Comparison of ENCODE assay signal across 18 cellular contexts in the genomic region with DNA sequence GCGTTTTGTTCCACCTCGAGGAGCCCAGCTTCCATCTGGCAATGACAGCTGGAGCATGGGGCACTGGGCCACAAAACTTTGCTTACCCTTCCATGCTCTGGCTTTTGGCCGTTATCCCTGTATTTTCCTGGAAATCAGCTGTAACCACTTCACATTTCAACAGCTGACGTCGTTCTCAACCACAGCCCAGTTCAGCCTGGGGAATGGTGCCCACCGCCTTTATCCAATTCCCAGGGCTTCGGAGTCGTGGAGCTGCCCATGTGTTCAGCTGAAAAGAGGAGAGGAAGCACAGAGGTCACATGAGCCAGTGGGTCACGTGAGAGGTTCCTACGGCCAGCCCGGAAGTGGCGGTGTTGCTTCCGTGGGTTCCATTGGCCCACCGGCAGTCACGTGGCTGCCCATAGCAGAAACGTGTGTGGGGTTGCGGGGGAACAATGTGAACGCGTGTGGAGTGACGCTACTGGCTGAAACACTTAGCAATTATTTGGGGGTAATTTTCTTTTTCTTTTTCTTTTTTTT. TPM values are rescaled to one million over a fixed set of nuclear protein-coding genes. Genes with fewer than 3 reads are reported as not detected.
DNase-seq lines count a peak whose midpoint lies in the region; ATAC-seq and TF ChIP-seq lines count a peak whose summit lies in the region.
"Had no signal": no experiment of that assay in that cellular context is flagged by ENCODE, and none has a peak within 500 bp of the region (broad histone marks: within the 10 kb centered on the region; RNA-seq: fewer than 3 reads in every experiment).

No MANE protein-coding gene starts in this region.

- no peaks in the 10 kb centered on the region for H3K27me3 ChIP-seq in right atrium auricular region
- H3K27me3 ChIP-seq in right lobe of liver = no peaks in the 10 kb centered on the region
- H3K27me3 ChIP-seq in foreskin keratinocyte = peaks cover 24% of the 10 kb centered on the region
- H3K27me3 ChIP-seq: esophagus squamous epithelium, left lung had no signal

- H3K4me3 ChIP-seq in right atrium auricular region (no peak overlapping the region), right lobe of liver (no peak overlapping the region)
- H3K4me3 ChIP-seq: esophagus squamous epithelium, left lung had no signal

- H3K36me3 Mint-ChIP-seq in activated T-cell treated with anti-CD3 and anti-CD28 coated beads, Interleukin-2, amount 50 U/mL, for 4 hours (ENCODE audit: insufficient read depth) = no peaks in the 10 kb centered on the region

- 69% methylated on average over 15 of the region's 20 CpGs for WGBS in right lobe of liver (ENCODE audit: insufficient coverage, low coverage, low lambda C conversion rate, missing lambda C conversion rate)

- H3K36me3 ChIP-seq in right atrium auricular region = no peaks in the 10 kb centered on the region
- no peaks in the 10 kb centered on the region for H3K36me3 ChIP-seq in right lobe of liver
- H3K36me3 ChIP-seq: esophagus squamous epithelium, left lung had no signal

- no peak overlapping the region for H3K27ac ChIP-seq in right atrium auricular region
- no peak overlapping the region for H3K27ac ChIP-seq in right lobe of liver
- no peak overlapping the region for H3K27ac ChIP-seq in foreskin keratinocyte
- H3K27ac ChIP-seq: esophagus squamous epithelium, left lung had no signal

- no peaks in the 10 kb centered on the region for H3K9me3 Mint-ChIP-seq in activated T-cell treated with anti-CD3 and anti-CD28 coated beads, Interleukin-2, amount 50 U/mL, for 4 hours
- H3K9me3 Mint-ChIP-seq: activated CD4-positive, alpha-beta T cell treated with anti-CD3 and anti-CD28 coated beads, Interleukin-2, amount 10 ng/mL, durations not matched to agents 24 days and 14 days; stimulated activated naive CD8-positive, alpha-beta T cell treated with anti-CD3 and anti-CD28 coated beads, Interleukin-15, Interleukin-2, amounts not matched to agents 100 ng/mL and 50 ng/mL, for 24 hours had no signal

- H3K4me1 Mint-ChIP-seq in activated T-cell treated with anti-CD3 and anti-CD28 coated beads, Interleukin-2, amount 50 U/mL, for 4 hours (ENCODE audit: low read depth) = peaks cover 14% of the 10 kb centered on the region

- no peak for TF ChIP-seq POLR2A in right lobe of liver (IDR thresholded peaks at IDR 0.05)

- H3K4me3 Mint-ChIP-seq in activated T-cell treated with anti-CD3 and anti-CD28 coated beads, Interleukin-2, amount 50 U/mL, for 4 hours = no peak overlapping the region
- H3K4me3 Mint-ChIP-seq: activated CD4-positive, alpha-beta T cell treated with anti-CD3 and anti-CD28 coated beads, Interleukin-2, amount 10 ng/mL, durations not matched to agents 24 days and 14 days; stimulated activated naive CD8-positive, alpha-beta T cell treated with anti-CD3 and anti-CD28 coated beads, Interleukin-15, Interleukin-2, amounts not matched to agents 100 ng/mL and 50 ng/mL, for 24 hours had no signal

- H3K4me1 ChIP-seq in right atrium auricular region (no peaks in the 10 kb centered on the region), right lobe of liver (peaks cover 0 to 10% (median 0%) of the 10 kb centered on the region in 4 donors), foreskin keratinocyte (no peaks in the 10 kb centered on the region)
- H3K4me1 ChIP-seq: left lung had no signal

- intact Hi-C loops in left ventricle myocardium superior (cut with micrococcal nuclease) (no loop called here), right lobe of liver (cut with DNase I) (no loop called here)

- no peaks in the 10 kb centered on the region for H3K27me3 Mint-ChIP-seq in activated T-cell treated with anti-CD3 and anti-CD28 coated beads, Interleukin-2, amount 50 U/mL, for 4 hours (ENCODE audit: low read depth)
- H3K27me3 Mint-ChIP-seq: activated CD4-positive, alpha-beta T cell treated with anti-CD3 and anti-CD28 coated beads, Interleukin-2, amount 10 ng/mL, durations not matched to agents 24 days and 14 days; stimulated activated naive CD8-positive, alpha-beta T cell treated with anti-CD3 and anti-CD28 coated beads, Interleukin-15, Interleukin-2, amounts not matched to agents 100 ng/mL and 50 ng/mL, for 24 hours had no signal

- TF ChIP-seq CTCF in right atrium auricular region (IDR thresholded peaks at IDR 0.05) (no peak), right lobe of liver (IDR thresholded peaks at IDR 0.05) (no peak), foreskin keratinocyte (conservative IDR thresholded peaks at IDR 0.05) (no peak)

- ATAC-seq in left ventricle myocardium superior (no peak), right lobe of liver (peak; percentile 80 to 91 (median 88)), foreskin keratinocyte (no peak), GM19463 (IDR thresholded peaks at IDR 0.05; ENCODE audit: unreplicated experiment) (no peak)
- ATAC-seq in activated T-cell treated with anti-CD3 and anti-CD28 coated beads, Interleukin-2, amount 50 U/mL, for 4 hours = no peak
- ATAC-seq: HCT116, left lung had no signal

- H3K9me3 ChIP-seq in right atrium auricular region (no peaks in the 10 kb centered on the region), right lobe of liver (no peaks in the 10 kb centered on the region)
- H3K9me3 ChIP-seq: esophagus squamous epithelium, left lung, SK-N-SH had no signal

- DNase-seq in right atrium auricular region (ENCODE audit: low spot score) (peak; percentile 60), left ventricle myocardium superior (no peak), astrocyte of the hippocampus (ENCODE audit: low read depth, low spot score) (peak; percentile 77), right lobe of liver (peak; percentile 42 to 72 (median 70)), foreskin keratinocyte (no peak)
- DNase-seq in activated T-cell treated with anti-CD3 and anti-CD28 coated beads, Interleukin-2, amount 50 U/mL, for 4 hours = no peak
- DNase-seq in activated CD8-positive, alpha-beta memory T cell treated with anti-CD3 and anti-CD28 coated beads, Interleukin-2, amount 50 U/mL, for 4 hours = no peak
- DNase-seq: activated CD4-positive, alpha-beta T cell treated with anti-CD3 and anti-CD28 coated beads, Interleukin-2, amount 10 ng/mL, durations not matched to agents 24 days and 14 days; activated naive CD4-positive, alpha-beta T cell treated with anti-CD3 and anti-CD28 coated beads, Interleukin-2, amount 50 U/mL, for 16 hours; activated T-cell treated with anti-CD3 and anti-CD28 coated beads for 4 hours; esophagus squamous epithelium; left lung; NCI-H2029 treated with DMSO at 0.1 percent for 48 hours; NCI-H524 treated with DMSO at 0.1 percent for 48 hours; SK-N-SH had no signal

RNA-seq across cellular contexts. Expression of a gene that starts 16.7 kb away (rescaled TPM):
- not detected for total RNA-seq in right atrium auricular region
- not detected for total RNA-seq in left ventricle myocardium superior
- total RNA-seq in right lobe of liver = 1 to 10 TPM in 1 of 6 experiments, under 1 TPM in 5; 0.06 to 1.6 (median 0.28) TPM
- total RNA-seq in activated T-cell treated with anti-CD3 and anti-CD28 coated beads, Interleukin-2, amount 50 U/mL, for 4 hours = under 1 TPM in 2 of 3 donors, not detected in 1; 0.05 to 0.13 TPM
- total RNA-seq in foreskin keratinocyte = 0.03 TPM in 1 of 2 replicates, not detected in the other
- polyA plus RNA-seq in foreskin keratinocyte = 0.02 TPM in 1 of 2 replicates, not detected in the other
- polyA plus RNA-seq: SK-N-SH had no signal

Comparison
In these comparisons a context has a peak if more than half of its experiments do, and no peak if none do; other contexts are left out.
1. DNase-seq: peak in right atrium auricular region (single experiment), astrocyte of the hippocampus (single experiment) and right lobe of liver (3 of 3); none in left ventricle myocardium superior (single experiment), activated T-cell treated with anti-CD3 and anti-CD28 coated beads, Interleukin-2, amount 50 U/mL, for 4 hours (single experiment), activated CD8-positive, alpha-beta memory T cell treated with anti-CD3 and anti-CD28 coated beads, Interleukin-2, amount 50 U/mL, for 4 hours (single experiment) and foreskin keratinocyte (0 of 2).
2. ATAC-seq: peak in right lobe of liver (4 of 4); none in left ventricle myocardium superior (single experiment), activated T-cell treated with anti-CD3 and anti-CD28 coated beads, Interleukin-2, amount 50 U/mL, for 4 hours (0 of 2), foreskin keratinocyte (single experiment) and GM19463 (single experiment).